ENCODE assay signal across 16 cellular contexts in genomic region chr18:525066-525797, GRCh38. TPM values are rescaled to one million over a fixed set of nuclear protein-coding genes. Genes with fewer than 3 reads are reported as not detected.
DNase-seq lines count a peak whose midpoint lies in the region; ATAC-seq and TF ChIP-seq lines count a peak whose summit lies in the region.
"Had no signal": no experiment of that assay in that cellular context is flagged by ENCODE, and none has a peak within 500 bp of the region (broad histone marks: within the 10 kb centered on the region; RNA-seq: fewer than 3 reads in every experiment).

No MANE protein-coding gene starts in this region.

- H3K9ac ChIP-seq in endodermal cell (ENCODE audit: extremely low read depth, low read length, poor library complexity, severe bottlenecking) = no peak overlapping the region

- TF ChIP-seq CTCF in endodermal cell (conservative IDR thresholded peaks at IDR 0.05) (no peak), nephron (IDR thresholded peaks at IDR 0.05; ENCODE audit: unreplicated experiment in 3 of 3) (no peak)

- no peaks in the 10 kb centered on the region for H3K36me3 ChIP-seq in endodermal cell (ENCODE audit: control insufficient read depth, insufficient read depth, low read length)

- peaks cover 8% of the 10 kb centered on the region for H3K36me3 Mint-ChIP-seq in endodermal cell (ENCODE audit: low read depth)
- H3K36me3 Mint-ChIP-seq in nephron (ENCODE audit: low read depth) = no peaks in the 10 kb centered on the region
- H3K36me3 Mint-ChIP-seq: activated naive CD8-positive, alpha-beta T cell; CD4-positive, CD25-positive, alpha-beta regulatory T cell; type B pancreatic cell had no signal

- 95 to 97% methylated on average over 6 of the region's 6 CpGs for WGBS in endodermal cell (ENCODE audit: insufficient coverage in 1 of 2, insufficient read length in 1 of 2), 2 experiments

- H3K9me3 Mint-ChIP-seq in endodermal cell (peaks cover 38% of the 10 kb centered on the region), nephron (no peaks in the 10 kb centered on the region)
- H3K9me3 Mint-ChIP-seq: CD4-positive, CD25-positive, alpha-beta regulatory T cell; type B pancreatic cell had no signal

- H3K4me3 Mint-ChIP-seq in endodermal cell (no peak overlapping the region), nephron (no peak overlapping the region)
- H3K4me3 Mint-ChIP-seq: activated naive CD8-positive, alpha-beta T cell; CD4-positive, CD25-positive, alpha-beta regulatory T cell; type B pancreatic cell had no signal

- H3K27ac Mint-ChIP-seq in endodermal cell (no peak overlapping the region), nephron (peak overlapping the region; percentile 62 to 86 (median 69))
- H3K27ac Mint-ChIP-seq: activated naive CD8-positive, alpha-beta T cell; CD4-positive, CD25-positive, alpha-beta regulatory T cell; type B pancreatic cell had no signal

- no peaks in the 10 kb centered on the region for H3K27me3 ChIP-seq in endodermal cell (ENCODE audit: control insufficient read depth, insufficient read depth, low read length, poor library complexity, severe bottlenecking)

- H3K9me3 ChIP-seq in endodermal cell (ENCODE audit: control insufficient read depth, low read length) = peaks cover 36% of the 10 kb centered on the region

- H3K27me3 Mint-ChIP-seq in endodermal cell (ENCODE audit: insufficient read depth) = no peaks in the 10 kb centered on the region
- H3K27me3 Mint-ChIP-seq in nephron (ENCODE audit: low read depth) = no peaks in the 10 kb centered on the region
- H3K27me3 Mint-ChIP-seq: CD4-positive, CD25-positive, alpha-beta regulatory T cell; type B pancreatic cell had no signal

- H3K4me1 ChIP-seq in endodermal cell (ENCODE audit: control insufficient read depth, insufficient read depth, low read length) = peaks cover 9% of the 10 kb centered on the region

- DNase-seq in Daoy (ENCODE audit: low read depth) = peak; percentile 68
- peak; percentile 8 for DNase-seq in MV-4-11 (lab: John Stamatoyannopoulos, UW)
- DNase-seq in endodermal cell = peak; percentile 36
- DNase-seq in HT-29 (ENCODE audit: low spot score) = no peak
- DNase-seq in SIG-M5 treated with dmso at 0.1 percent for 504 hours (lab: John Stamatoyannopoulos, UW; ENCODE audit: unreplicated experiment) = no peak
- DNase-seq: CD4-positive, CD25-positive, alpha-beta regulatory T cell; erythroblast; NCI-H2171; retina had no signal

- H3K27ac ChIP-seq in endodermal cell (ENCODE audit: low read depth, low read length) = no peak overlapping the region

- ATAC-seq in GM18519 (IDR thresholded peaks at IDR 0.05; ENCODE audit: low FRiP score, unreplicated experiment) = no peak
- no peak for ATAC-seq in GM21825 (IDR thresholded peaks at IDR 0.05; ENCODE audit: unreplicated experiment)

- peak overlapping the region; percentile 10 for H3K4me3 ChIP-seq in endodermal cell (ENCODE audit: low read length)

- H3K4me1 Mint-ChIP-seq in endodermal cell (peaks cover 35% of the 10 kb centered on the region), nephron (peaks cover 33% of the 10 kb centered on the region)
- H3K4me1 Mint-ChIP-seq: CD4-positive, CD25-positive, alpha-beta regulatory T cell had no signal

RNA-seq across cellular contexts. Expression of gene COLEC12, which starts 24.7 kb away (rescaled TPM):
- total RNA-seq in Daoy (2014; rRNA removed; shearing (Covaris generic)) = 1.7 and 2.6 TPM in 2 replicates
- total RNA-seq in endodermal cell = 100 to 1,000 TPM; 123 TPM
- polyA plus RNA-seq in endodermal cell (2013, experiment 1 of 2) = 31.1 TPM
- polyA plus RNA-seq in endodermal cell (2013, experiment 2 of 2) = 38.5 TPM
- not detected in 2 replicates for total RNA-seq in HT-29 (2014; rRNA removed; shearing (Covaris generic))
- total RNA-seq: CD4-positive, CD25-positive, alpha-beta regulatory T cell had no signal
- polyA plus RNA-seq: CD4-positive, CD25-positive, alpha-beta regulatory T cell had no signal

RNA-seq across cellular contexts. Expression of gene CETN1, which starts 54.9 kb away (rescaled TPM):
- total RNA-seq in Daoy (2014; rRNA removed; shearing (Covaris generic)) = not detected in 2 replicates
- total RNA-seq in endodermal cell = not detected
- not detected for polyA plus RNA-seq in endodermal cell (2013, experiment 1 of 2)
- polyA plus RNA-seq in endodermal cell (2013, experiment 2 of 2) = not detected
- not detected in 2 replicates for total RNA-seq in HT-29 (2014; rRNA removed; shearing (Covaris generic))
- total RNA-seq: CD4-positive, CD25-positive, alpha-beta regulatory T cell; liver; SK-MEL-5 had no signal
- polyA plus RNA-seq: CD4-positive, CD25-positive, alpha-beta regulatory T cell; liver had no signal

Comparison
In these comparisons a context has a peak if more than half of its experiments do, and no peak if none do; other contexts are left out.
1. DNase-seq: peak in Daoy (single experiment), MV-4-11 (single experiment) and endodermal cell (single experiment); none in HT-29 (single experiment) and SIG-M5 treated with dmso at 0.1 percent for 504 hours (single experiment).
2. RNA of gene COLEC12, which starts 24.7 kb away (total RNA-seq): 123 TPM in endodermal cell; 1.7 to 2.6 TPM in Daoy and not detected in HT-29; every median in the first group is over 10 times any median in the second.